1 cellular context compared by ENCODE assay signal in the genomic region with DNA sequence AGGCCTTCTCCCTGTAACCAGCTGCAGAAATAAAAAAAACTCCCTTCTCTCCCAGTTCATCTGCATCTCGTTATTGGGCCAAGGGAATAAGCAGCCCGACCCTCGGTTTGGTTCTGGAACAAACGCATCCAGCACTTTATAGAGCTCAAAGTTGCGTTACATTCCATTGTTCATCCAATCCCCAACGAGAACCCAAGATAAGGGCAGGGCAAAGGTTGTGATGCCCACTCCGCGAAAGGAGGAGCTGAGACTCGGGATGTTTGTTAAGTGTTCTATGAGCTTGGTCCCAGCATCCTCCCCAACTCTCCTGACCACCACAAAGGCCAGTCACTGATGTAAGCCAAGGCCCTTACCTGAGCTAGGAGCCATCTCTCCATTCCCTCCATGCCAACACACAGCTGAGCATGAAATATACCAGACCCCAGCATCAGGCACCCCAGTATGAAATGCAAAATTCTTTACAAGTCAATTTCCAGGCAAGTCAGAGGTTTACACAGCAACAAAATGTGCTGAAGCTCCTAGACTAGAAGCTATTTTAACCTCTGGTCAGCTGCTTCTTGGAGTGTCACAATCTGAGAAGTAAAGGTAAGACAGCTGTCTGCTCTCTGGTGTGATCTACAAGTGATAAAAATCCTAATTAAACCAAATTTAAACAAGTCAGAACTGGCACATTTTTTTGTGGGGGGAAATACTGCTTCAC.
TF ChIP-seq lines count a peak whose summit lies in the region.

No MANE protein-coding gene starts in this region.

TF ChIP-seq in K562, 482 proteins besides CTCF, POLR2A, EP300 and RAD21:
- TF ChIP-seq TEAD2 (tag; IDR thresholded peaks at IDR 0.05) (no peak), CAMTA2 (CRISPR knock-in tag; conservative IDR thresholded peaks at IDR 0.05) (no peak), TEAD4 (IDR thresholded peaks at IDR 0.05; ENCODE audit: low read length) (no peak), TEAD4 (CRISPR knock-in tag; IDR thresholded peaks at IDR 0.05; ENCODE audit: borderline replicate concordance) (0 out of 2 replicates have a peak, but pooled peaks have one; percentile 24), MAFG (tag; conservative IDR thresholded peaks at IDR 0.05) (no peak), ETS2 (tag; IDR thresholded peaks at IDR 0.05; ENCODE audit: borderline replicate concordance, poor library complexity, severe bottlenecking) (no peak), MEIS2 (IDR thresholded peaks at IDR 0.05; ENCODE audit: partially characterized antibody) (no peak), FOXP1 (CRISPR knock-in tag; IDR thresholded peaks at IDR 0.05) (peak; percentile 50; the same call in 1 of the 2 replicates), FOXK1 (CRISPR knock-in tag; IDR thresholded peaks at IDR 0.05; ENCODE audit: borderline replicate concordance) (no peak)
- TF ChIP-seq, protein P1, sequence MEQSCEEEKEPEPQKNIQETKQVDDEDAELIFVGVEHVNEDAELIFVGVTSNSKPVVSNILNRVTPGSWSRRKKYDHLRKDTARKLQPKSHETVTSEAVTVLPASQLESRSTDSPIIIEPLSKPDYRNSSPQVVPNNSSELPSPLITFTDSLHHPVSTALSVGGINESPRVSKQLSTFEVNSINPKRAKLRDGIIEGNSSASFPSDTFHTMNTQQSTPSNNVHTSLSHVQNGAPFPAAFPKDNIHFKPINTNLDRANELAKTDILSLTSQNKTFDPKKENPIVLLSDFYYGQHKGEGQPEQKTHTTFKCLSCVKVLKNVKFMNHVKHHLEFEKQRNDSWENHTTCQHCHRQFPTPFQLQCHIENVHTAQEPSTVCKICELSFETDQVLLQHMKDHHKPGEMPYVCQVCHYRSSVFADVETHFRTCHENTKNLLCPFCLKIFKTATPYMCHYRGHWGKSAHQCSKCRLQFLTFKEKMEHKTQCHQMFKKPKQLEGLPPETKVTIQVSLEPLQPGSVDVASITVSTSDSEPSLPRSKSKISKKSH (CRISPR knock-in tag; IDR thresholded peaks at IDR 0.05) = no peak
- TF ChIP-seq, protein P2, sequence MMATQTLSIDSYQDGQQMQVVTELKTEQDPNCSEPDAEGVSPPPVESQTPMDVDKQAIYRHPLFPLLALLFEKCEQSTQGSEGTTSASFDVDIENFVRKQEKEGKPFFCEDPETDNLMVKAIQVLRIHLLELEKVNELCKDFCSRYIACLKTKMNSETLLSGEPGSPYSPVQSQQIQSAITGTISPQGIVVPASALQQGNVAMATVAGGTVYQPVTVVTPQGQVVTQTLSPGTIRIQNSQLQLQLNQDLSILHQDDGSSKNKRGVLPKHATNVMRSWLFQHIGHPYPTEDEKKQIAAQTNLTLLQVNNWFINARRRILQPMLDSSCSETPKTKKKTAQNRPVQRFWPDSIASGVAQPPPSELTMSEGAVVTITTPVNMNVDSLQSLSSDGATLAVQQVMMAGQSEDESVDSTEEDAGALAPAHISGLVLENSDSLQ (IDR thresholded peaks at IDR 0.05) = no peak
- TF ChIP-seq, protein P3, sequence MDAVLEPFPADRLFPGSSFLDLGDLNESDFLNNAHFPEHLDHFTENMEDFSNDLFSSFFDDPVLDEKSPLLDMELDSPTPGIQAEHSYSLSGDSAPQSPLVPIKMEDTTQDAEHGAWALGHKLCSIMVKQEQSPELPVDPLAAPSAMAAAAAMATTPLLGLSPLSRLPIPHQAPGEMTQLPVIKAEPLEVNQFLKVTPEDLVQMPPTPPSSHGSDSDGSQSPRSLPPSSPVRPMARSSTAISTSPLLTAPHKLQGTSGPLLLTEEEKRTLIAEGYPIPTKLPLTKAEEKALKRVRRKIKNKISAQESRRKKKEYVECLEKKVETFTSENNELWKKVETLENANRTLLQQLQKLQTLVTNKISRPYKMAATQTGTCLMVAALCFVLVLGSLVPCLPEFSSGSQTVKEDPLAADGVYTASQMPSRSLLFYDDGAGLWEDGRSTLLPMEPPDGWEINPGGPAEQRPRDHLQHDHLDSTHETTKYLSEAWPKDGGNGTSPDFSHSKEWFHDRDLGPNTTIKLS (IDR thresholded peaks at IDR 0.05; ENCODE audit: borderline replicate concordance, low read depth) = no peak
